Comparison of ENCODE assay signal across 8 cellular contexts in genomic region chr3:134249442-134249841, GRCh38. TPM values are rescaled to one million over a fixed set of nuclear protein-coding genes. Genes with fewer than 3 reads are reported as not detected.
DNase-seq lines count a peak whose midpoint lies in the region; TF ChIP-seq lines count a peak whose summit lies in the region.

No MANE protein-coding gene starts in this region.

- H3K4me1 Mint-ChIP-seq in CD14-positive monocyte (peaks cover 56% of the 10 kb centered on the region), neural crest cell (peaks cover 52% of the 10 kb centered on the region)

- H3K9me3 ChIP-seq in ectodermal cell (ENCODE audit: control insufficient read depth, low read length), result no peaks in the 10 kb centered on the region

- TF ChIP-seq CTCF in CD14-positive monocyte (IDR thresholded peaks at IDR 0.05) (no peak), neural crest cell (conservative IDR thresholded peaks at IDR 0.05) (no peak)

- peaks cover 0 to 6% of the 10 kb centered on the region in 2 donors for H3K36me3 Mint-ChIP-seq in CD14-positive monocyte
- no peaks in the 10 kb centered on the region for H3K36me3 Mint-ChIP-seq in neural crest cell (ENCODE audit: low read depth)

- no peak overlapping the region for H3K27ac ChIP-seq in ectodermal cell (ENCODE audit: insufficient read depth, low read depth, low read length, poor library complexity, severe bottlenecking)

- whole genome bisulfite sequencing in ectodermal cell, 2 experiments, result 8% methylated on average over 4 of the region's 4 CpGs

- peaks cover 3 to 9% (median 6%) of the 10 kb centered on the region in 3 donors for H3K27me3 Mint-ChIP-seq in CD14-positive monocyte (ENCODE audit: low read depth in 3 of 3)
- H3K27me3 Mint-ChIP-seq in neural crest cell (ENCODE audit: low read depth), result no peaks in the 10 kb centered on the region

- H3K9me3 Mint-ChIP-seq in CD14-positive monocyte (peaks cover 0 to 3% (median 0%) of the 10 kb centered on the region in 7 donors), neural crest cell (no peaks in the 10 kb centered on the region)

- H3K4me3 Mint-ChIP-seq in CD14-positive monocyte (peak overlapping the region; percentile 92 to 98), neural crest cell (peak overlapping the region; percentile 93)

- intact Hi-C loops in CD14-positive monocyte (cut with micrococcal nuclease), result no loop called here

- H3K27me3 ChIP-seq in ectodermal cell (ENCODE audit: control insufficient read depth, insufficient read depth, low read length, poor library complexity, severe bottlenecking), result no peaks in the 10 kb centered on the region

- H3K36me3 ChIP-seq in ectodermal cell (ENCODE audit: control insufficient read depth, insufficient read depth, low read length), result no peaks in the 10 kb centered on the region

- peaks cover 29% of the 10 kb centered on the region for H3K4me1 ChIP-seq in ectodermal cell (ENCODE audit: control insufficient read depth, insufficient read depth, low read length)

- no peak for DNase-seq in CD14-positive monocyte (ENCODE audit: low spot score)
- DNase-seq in NAMALWA (ENCODE audit: low spot score), result peak; percentile 65
- DNase-seq in neural crest cell (ENCODE audit: low read depth, low spot score), result no peak
- no peak for DNase-seq in NCI-H2081 (lab: John Stamatoyannopoulos, UW)
- DNase-seq in stimulated activated CD4-positive, alpha-beta T cell treated with anti-CD3 and anti-CD28 coated beads, Interleukin-4, amount 100 ng/mL, for 1 hour, result no peak
- no peak for DNase-seq in activated effector memory CD4-positive, alpha-beta T cell treated with anti-CD3 and anti-CD28 coated beads, Interleukin-2, amount 50 U/mL, for 16 hours
- no peak for DNase-seq in NCI-H774 (lab: John Stamatoyannopoulos, UW)

- H3K4me3 ChIP-seq in ectodermal cell (ENCODE audit: insufficient read depth, low read depth, low read length), result peak overlapping the region; percentile 37

- H3K27ac Mint-ChIP-seq in CD14-positive monocyte (peak overlapping the region in 2 of 7 donors; percentile 67 to 76), neural crest cell (ENCODE audit: unreplicated experiment) (no peak overlapping the region)

RNA-seq across cellular contexts. Expression of gene RYK, which starts 1.2 kb away (rescaled TPM):
- polyA plus RNA-seq in CD14-positive monocyte, result 1 to 10 TPM; 3.5 to 5.0 TPM
- 67.6 TPM for polyA plus RNA-seq in ectodermal cell (2013, experiment 1 of 4)
- polyA plus RNA-seq in ectodermal cell (2013, experiment 2 of 4), result 73.8 TPM
- polyA plus RNA-seq in ectodermal cell (2013, experiment 3 of 4), result 61.2 TPM
- polyA plus RNA-seq in ectodermal cell (2013, experiment 4 of 4), result 66.5 TPM
- 56.1 and 57.4 TPM in 2 replicates for total RNA-seq in neural crest cell
